In genomic region chr6:42690151-42690702, GRCh38 we compare ENCODE assay signal across 16 cellular contexts. TPM values are rescaled to one million over a fixed set of nuclear protein-coding genes. Genes with fewer than 3 reads are reported as not detected.
DNase-seq lines count a peak whose midpoint lies in the region; ATAC-seq and TF ChIP-seq lines count a peak whose summit lies in the region.
"Had no signal": no experiment of that assay in that cellular context is flagged by ENCODE, and none has a peak within 500 bp of the region (broad histone marks: within the 10 kb centered on the region; RNA-seq: fewer than 3 reads in every experiment).

No MANE protein-coding gene starts in this region.

- no peaks in the 10 kb centered on the region for H3K79me2 ChIP-seq in H9 (ENCODE audit: insufficient read depth, low read length)

- TF ChIP-seq POLR2A in spleen (IDR thresholded peaks at IDR 0.05) = no peak

- H3K27ac ChIP-seq in spleen (peak overlapping the region in 2 of 8 donors; percentile 2 to 55), H9 (ENCODE audit: insufficient read length, low read depth, low read length) (no peak overlapping the region)
- H3K27ac ChIP-seq: BLaER1 treated with 17β-estradiol and CSF1 and Interleukin-3, amounts not matched to agents 10 nM and 100 nM had no signal

- H4K8ac ChIP-seq in H9 (replicated peaks; ENCODE audit: insufficient read length, low read depth, low read length) = no peak overlapping the region

- H3K36me3 ChIP-seq in spleen = peaks cover 3 to 99% (median 78%) of the 10 kb centered on the region in 6 donors

- TF ChIP-seq CTCF in foreskin fibroblast (IDR thresholded peaks at IDR 0.05; ENCODE audit: low read depth, low read length) (no peak), spleen (IDR thresholded peaks at IDR 0.05 in 8 of 11, conservative IDR thresholded peaks at IDR 0.05 in 3 of 11) (no peak), H9 (conservative IDR thresholded peaks at IDR 0.05) (no peak)

- no peak overlapping the region for H2BK20ac ChIP-seq in H9 (ENCODE audit: low read depth, low read length, poor library complexity, severe bottlenecking)

- H3K56ac ChIP-seq in H9 (ENCODE audit: insufficient read length, low read depth, low read length) = no peak overlapping the region

- no peaks in the 10 kb centered on the region for H3K27me3 Mint-ChIP-seq in activated naive CD4-positive, alpha-beta T cell treated with anti-CD3 and anti-CD28 coated beads, Interleukin-2, amount 10 ng/mL, durations not matched to agents 7 days and 5 days
- H3K27me3 Mint-ChIP-seq in activated CD8-positive, alpha-beta T cell treated with anti-CD3 and anti-CD28 coated beads, Interleukin-2, amount 10 ng/mL, durations not matched to agents 7 days and 5 days (ENCODE audit: low read depth) = no peaks in the 10 kb centered on the region
- no peaks in the 10 kb centered on the region for H3K27me3 Mint-ChIP-seq in stimulated activated naive B cell treated with anti-CD40 and anti-IgM and Interleukin-4, amounts not matched to agents 10 μg/mL and 1 μg/mL and 100 μg/mL, for 72 hours
- no peaks in the 10 kb centered on the region for H3K27me3 Mint-ChIP-seq in H9 (ENCODE audit: low read depth)

- POLR2A ChIA-PET in activated CD8-positive, alpha-beta T cell treated with anti-CD3 and anti-CD28 coated beads, Interleukin-2, amount 10 ng/mL, durations not matched to agents 7 days and 5 days (lab: Charles Lee) = no interaction called here

- peaks cover 74% of the 10 kb centered on the region for H3K36me3 Mint-ChIP-seq in activated naive CD4-positive, alpha-beta T cell treated with anti-CD3 and anti-CD28 coated beads, Interleukin-2, amount 10 ng/mL, durations not matched to agents 7 days and 5 days
- H3K36me3 Mint-ChIP-seq in activated CD8-positive, alpha-beta T cell treated with anti-CD3 and anti-CD28 coated beads, Interleukin-2, amount 10 ng/mL, durations not matched to agents 7 days and 5 days (ENCODE audit: low read depth) = peaks cover 72% of the 10 kb centered on the region
- peaks cover 30 to 64% of the 10 kb centered on the region in 2 donors for H3K36me3 Mint-ChIP-seq in stimulated activated naive B cell treated with anti-CD40 and anti-IgM and Interleukin-4, amounts not matched to agents 10 μg/mL and 1 μg/mL and 100 μg/mL, for 72 hours
- peaks cover 36 to 74% (median 59%) of the 10 kb centered on the region in 3 experiments for H3K36me3 Mint-ChIP-seq in H9 (ENCODE audit: insufficient read depth in 1 of 3, low read depth in 3 of 3)

- no peaks in the 10 kb centered on the region for H3K23me2 ChIP-seq in H9 (ENCODE audit: insufficient read length, low read depth, low read length, poor library complexity, severe bottlenecking)

- intact Hi-C loops in spleen (cut with DNase I; ENCODE audit: low total_unique reads) = no loop called here

- H3K18ac ChIP-seq in H9 (ENCODE audit: insufficient read length, low read depth, low read length) = no peak overlapping the region

- H3K23ac ChIP-seq in H9 (ENCODE audit: insufficient read length, low read depth, low read length) = no peak overlapping the region

- no peak overlapping the region for H3K4me3 Mint-ChIP-seq in activated naive CD4-positive, alpha-beta T cell treated with anti-CD3 and anti-CD28 coated beads, Interleukin-2, amount 10 ng/mL, durations not matched to agents 7 days and 5 days
- no peak overlapping the region for H3K4me3 Mint-ChIP-seq in activated CD8-positive, alpha-beta T cell treated with anti-CD3 and anti-CD28 coated beads, Interleukin-2, amount 10 ng/mL, durations not matched to agents 7 days and 5 days
- H3K4me3 Mint-ChIP-seq in stimulated activated naive B cell treated with anti-CD40 and anti-IgM and Interleukin-4, amounts not matched to agents 10 μg/mL and 1 μg/mL and 100 μg/mL, for 72 hours = no peak overlapping the region
- no peak overlapping the region for H3K4me3 Mint-ChIP-seq in H9
- H3K4me3 Mint-ChIP-seq: endodermal cell had no signal

- no peaks in the 10 kb centered on the region for H3K79me1 ChIP-seq in H9 (ENCODE audit: insufficient read depth, low read depth, low read length, poor library complexity, severe bottlenecking)

- H2BK12ac ChIP-seq in H9 (ENCODE audit: insufficient read length, low read depth, low read length) = no peak overlapping the region

- H3K9me3 ChIP-seq in spleen (no peaks in the 10 kb centered on the region), H9 (ENCODE audit: control insufficient read depth, low read depth, low read length) (no peaks in the 10 kb centered on the region)
- H3K9me3 ChIP-seq: heart left ventricle had no signal

- H4K20me1 ChIP-seq in H9 (ENCODE audit: control insufficient read depth, insufficient read depth, insufficient read length) = no peaks in the 10 kb centered on the region
- H4K20me1 ChIP-seq: BLaER1 treated with 17β-estradiol and CSF1 and Interleukin-3, amounts not matched to agents 10 nM and 100 nM had no signal

- H2AK5ac ChIP-seq in H9 (ENCODE audit: insufficient read length, low read length) = no peak overlapping the region

- CTCF ChIA-PET in activated naive CD4-positive, alpha-beta T cell treated with anti-CD3 and anti-CD28 coated beads, Interleukin-2, amount 10 ng/mL, durations not matched to agents 7 days and 5 days (lab: Charles Lee) = interaction anchor here (1.3 kb wide), 1 partner anchor 36 kb away, joined by 3 read pairs; no protein-coding TSS in a partner anchor
- CTCF ChIA-PET in activated CD8-positive, alpha-beta T cell treated with anti-CD3 and anti-CD28 coated beads, Interleukin-2, amount 10 ng/mL, durations not matched to agents 7 days and 5 days (lab: Charles Lee) = interaction anchor here (0.6 kb wide), 1 partner anchor 28 kb away, joined by 3 read pairs; no protein-coding TSS in a partner anchor

- H3K14ac ChIP-seq in H9 (ENCODE audit: insufficient read depth, low read length) = no peak overlapping the region

- peak overlapping the region; percentile 51 for H3K27ac Mint-ChIP-seq in activated naive CD4-positive, alpha-beta T cell treated with anti-CD3 and anti-CD28 coated beads, Interleukin-2, amount 10 ng/mL, durations not matched to agents 7 days and 5 days
- H3K27ac Mint-ChIP-seq in activated CD8-positive, alpha-beta T cell treated with anti-CD3 and anti-CD28 coated beads, Interleukin-2, amount 10 ng/mL, durations not matched to agents 7 days and 5 days = peak overlapping the region; percentile 53
- H3K27ac Mint-ChIP-seq in stimulated activated naive B cell treated with anti-CD40 and anti-IgM and Interleukin-4, amounts not matched to agents 10 μg/mL and 1 μg/mL and 100 μg/mL, for 72 hours = peak overlapping the region; percentile 81
- no peak overlapping the region; a peak in 1 of 7 replicates for H3K27ac Mint-ChIP-seq in H9
- H3K27ac Mint-ChIP-seq: endodermal cell had no signal

- DNase-seq in activated naive CD4-positive, alpha-beta T cell treated with anti-CD3 and anti-CD28 coated beads, Interleukin-2, amount 10 ng/mL, durations not matched to agents 7 days and 5 days = no peak
- DNase-seq in activated naive CD4-positive, alpha-beta T cell (lab: John Stamatoyannopoulos, UW) = no peak
- no peak for DNase-seq in activated CD8-positive, alpha-beta T cell treated with anti-CD3 and anti-CD28 coated beads, Interleukin-2, amount 10 ng/mL, durations not matched to agents 7 days and 5 days
- peak; percentile 30 to 55 for DNase-seq in foreskin fibroblast
- no peak for DNase-seq in stimulated activated naive B cell treated with anti-CD40 and anti-IgM and Interleukin-4, amounts not matched to agents 10 μg/mL and 1 μg/mL and 100 μg/mL, for 72 hours
- no peak for DNase-seq in NCI-H187 treated with DMSO at 0.1 percent for 48 hours (lab: John Stamatoyannopoulos, UW)
- no peak for DNase-seq in spleen
- no peak for DNase-seq in H9
- DNase-seq: EL, endodermal cell, heart left ventricle, NCI-H1694, NCI-H748 treated with DMSO at 0.1 percent for 48 hours had no signal

- H4K91ac ChIP-seq in H9 (ENCODE audit: insufficient read length, low read depth, low read length) = no peak overlapping the region

- no peak overlapping the region for H3K4me2 ChIP-seq in H9 (ENCODE audit: insufficient read depth, insufficient read length, low read length)
- H3K4me2 ChIP-seq: BLaER1 treated with 17β-estradiol and CSF1 and Interleukin-3, amounts not matched to agents 10 nM and 100 nM had no signal

- no peak overlapping the region for H2AFZ ChIP-seq in H9 (ENCODE audit: low read length)

- H3K4me3 ChIP-seq in foreskin fibroblast (ENCODE audit: low read depth in 1 of 2, low read length in 2 of 2) (no peak overlapping the region), spleen (no peak overlapping the region)
- H3K4me3 ChIP-seq: BLaER1 treated with 17β-estradiol and CSF1 and Interleukin-3, amounts not matched to agents 10 nM and 100 nM; heart left ventricle; K562; lung had no signal

- H3K4ac ChIP-seq in H9 (ENCODE audit: low read depth, low read length) = no peak overlapping the region

- no peak overlapping the region for H2BK5ac ChIP-seq in H9 (ENCODE audit: insufficient read length, low read length)

- H3K4me1 ChIP-seq in spleen = peaks cover 0 to 16% (median 5%) of the 10 kb centered on the region in 6 donors
- no peaks in the 10 kb centered on the region for H3K4me1 ChIP-seq in H9 (ENCODE audit: insufficient read depth, low read length)

- H2BK15ac ChIP-seq in H9 (ENCODE audit: low read depth, low read length) = no peak overlapping the region

- WGBS in spleen, 5 donors = 91 to 98% (median 93%) methylated on average over 5 of the region's 5 CpGs
- no CpG with 5 or more reads among the region's 5 CpGs for WGBS in H9 (ENCODE audit: extremely low coverage, insufficient read length, low lambda C conversion rate)

- no peaks in the 10 kb centered on the region for H3K9me3 Mint-ChIP-seq in activated naive CD4-positive, alpha-beta T cell treated with anti-CD3 and anti-CD28 coated beads, Interleukin-2, amount 10 ng/mL, durations not matched to agents 7 days and 5 days
- H3K9me3 Mint-ChIP-seq in activated CD8-positive, alpha-beta T cell treated with anti-CD3 and anti-CD28 coated beads, Interleukin-2, amount 10 ng/mL, durations not matched to agents 7 days and 5 days (ENCODE audit: insufficient read depth) = no peaks in the 10 kb centered on the region
- peaks cover 0 to 1% of the 10 kb centered on the region in 2 donors for H3K9me3 Mint-ChIP-seq in stimulated activated naive B cell treated with anti-CD40 and anti-IgM and Interleukin-4, amounts not matched to agents 10 μg/mL and 1 μg/mL and 100 μg/mL, for 72 hours
- H3K9me3 Mint-ChIP-seq in H9 = peaks cover 3 to 13% of the 10 kb centered on the region in 2 experiments; a peak in 3 of 5 replicates

- H3T11ph ChIP-seq in H9 (ENCODE audit: low read length) = no peak overlapping the region

- H2BK120ac ChIP-seq in H9 (ENCODE audit: low read depth, low read length, poor library complexity, severe bottlenecking) = no peak overlapping the region

- peaks cover 50% of the 10 kb centered on the region for H3K4me1 Mint-ChIP-seq in activated naive CD4-positive, alpha-beta T cell treated with anti-CD3 and anti-CD28 coated beads, Interleukin-2, amount 10 ng/mL, durations not matched to agents 7 days and 5 days
- peaks cover 43% of the 10 kb centered on the region for H3K4me1 Mint-ChIP-seq in activated CD8-positive, alpha-beta T cell treated with anti-CD3 and anti-CD28 coated beads, Interleukin-2, amount 10 ng/mL, durations not matched to agents 7 days and 5 days (ENCODE audit: low read depth)
- peaks cover 14 to 27% of the 10 kb centered on the region in 2 donors for H3K4me1 Mint-ChIP-seq in stimulated activated naive B cell treated with anti-CD40 and anti-IgM and Interleukin-4, amounts not matched to agents 10 μg/mL and 1 μg/mL and 100 μg/mL, for 72 hours
- no peaks in the 10 kb centered on the region for H3K4me1 Mint-ChIP-seq in H9
- H3K4me1 Mint-ChIP-seq: endodermal cell had no signal

- no peak for ATAC-seq in activated CD8-positive, alpha-beta T cell treated with anti-CD3 and anti-CD28 coated beads, Interleukin-2, amount 10 ng/mL, durations not matched to agents 7 days and 5 days
- no peak for ATAC-seq in stimulated activated naive B cell treated with anti-CD40 and anti-IgM and Interleukin-4, amounts not matched to agents 10 μg/mL and 1 μg/mL and 100 μg/mL, for 72 hours (replicated peaks)
- ATAC-seq: heart left ventricle, K562 had no signal

- no peak overlapping the region for H4K5ac ChIP-seq in H9 (ENCODE audit: insufficient read length, low read depth, low read length)

- H3K9ac ChIP-seq in H9 (ENCODE audit: extremely low read depth, insufficient read length, low read length) = no peak overlapping the region

- no peaks in the 10 kb centered on the region for H3K27me3 ChIP-seq in spleen (replicated peaks in 1 of 7)
- H3K27me3 ChIP-seq in H9 (ENCODE audit: insufficient read depth, low read length) = no peaks in the 10 kb centered on the region
- H3K27me3 ChIP-seq: BLaER1 treated with 17β-estradiol and CSF1 and Interleukin-3, amounts not matched to agents 10 nM and 100 nM; heart left ventricle had no signal

RNA-seq across cellular contexts. Expression of gene PRPH2, which starts 32.2 kb away (rescaled TPM):
- total RNA-seq in activated CD8-positive, alpha-beta T cell treated with anti-CD3 and anti-CD28 coated beads, Interleukin-2, amount 10 ng/mL, durations not matched to agents 7 days and 5 days = not detected
- total RNA-seq in spleen (1 to 10 TPM in 4 of 7 donors, under 1 TPM in 3; 0.59 to 1.8 (median 1.3) TPM), H9 (2021) (0.31 and 0.39 TPM in 2 replicates)
- under 1 TPM; 0.27 to 0.67 (median 0.48) TPM for polyA plus RNA-seq in spleen
- total RNA-seq: K562 had no signal

RNA-seq across cellular contexts. Expression of gene TBCC, which starts 55.7 kb away (rescaled TPM):
- total RNA-seq in activated CD8-positive, alpha-beta T cell treated with anti-CD3 and anti-CD28 coated beads, Interleukin-2, amount 10 ng/mL, durations not matched to agents 7 days and 5 days = 10 to 100 TPM; 26.7 to 29.1 TPM
- 10 to 100 TPM; 22.2 to 63.3 (median 25.6) TPM for total RNA-seq in spleen
- polyA plus RNA-seq in spleen = 10 to 100 TPM; 51.7 to 63.2 (median 56.0) TPM
- total RNA-seq in H9 (2021) = 25.6 and 30.2 TPM in 2 replicates

Comparison
In these comparisons a context has a peak if more than half of its experiments do, and no peak if none do; other contexts are left out.
1. DNase-seq: peak in foreskin fibroblast (2 of 2); none in activated naive CD4-positive, alpha-beta T cell treated with anti-CD3 and anti-CD28 coated beads, Interleukin-2, amount 10 ng/mL, durations not matched to agents 7 days and 5 days (single experiment), activated naive CD4-positive, alpha-beta T cell (0 of 4), activated CD8-positive, alpha-beta T cell treated with anti-CD3 and anti-CD28 coated beads, Interleukin-2, amount 10 ng/mL, durations not matched to agents 7 days and 5 days (single experiment), stimulated activated naive B cell treated with anti-CD40 and anti-IgM and Interleukin-4, amounts not matched to agents 10 μg/mL and 1 μg/mL and 100 μg/mL, for 72 hours (single experiment), NCI-H187 treated with DMSO at 0.1 percent for 48 hours (single experiment), spleen (single experiment) and H9 (single experiment).
2. H3K27ac Mint-ChIP-seq: peak in activated naive CD4-positive, alpha-beta T cell treated with anti-CD3 and anti-CD28 coated beads, Interleukin-2, amount 10 ng/mL, durations not matched to agents 7 days and 5 days (single experiment), activated CD8-positive, alpha-beta T cell treated with anti-CD3 and anti-CD28 coated beads, Interleukin-2, amount 10 ng/mL, durations not matched to agents 7 days and 5 days (single experiment) and stimulated activated naive B cell treated with anti-CD40 and anti-IgM and Interleukin-4, amounts not matched to agents 10 μg/mL and 1 μg/mL and 100 μg/mL, for 72 hours (single experiment); none in H9 (0 of 3).